Comparison of ENCODE assay signal across 2 cellular contexts in genomic region chr20:3808544-3808943, GRCh38.
TF ChIP-seq lines count a peak whose summit lies in the region.

No MANE protein-coding gene starts in this region.

TF ChIP-seq in SK-N-SH, 30 proteins besides CTCF, POLR2A, EP300 and RAD21:
- TF ChIP-seq USF2 (IDR thresholded peaks at IDR 0.05; ENCODE audit: borderline replicate concordance, low read depth, low read length) = no peak
- TF ChIP-seq EZH2phosphoT487 (IDR thresholded peaks at IDR 0.05; ENCODE audit: borderline replicate concordance, low read depth) = no peak
- TF ChIP-seq ELF1 (IDR thresholded peaks at IDR 0.05) = no peak
- no peak for TF ChIP-seq RXRA (IDR thresholded peaks at IDR 0.05; ENCODE audit: borderline replicate concordance, low read depth)
- no peak for TF ChIP-seq ZBTB33 (IDR thresholded peaks at IDR 0.05; ENCODE audit: borderline replicate concordance, low read depth)
- no peak for TF ChIP-seq MAX (IDR thresholded peaks at IDR 0.05; ENCODE audit: low read depth)
- no peak for TF ChIP-seq PBX3 (IDR thresholded peaks at IDR 0.05)
- no peak for TF ChIP-seq TCF12 (IDR thresholded peaks at IDR 0.05)
- no peak for TF ChIP-seq SMC3 (IDR thresholded peaks at IDR 0.05; ENCODE audit: low read depth, low read length)
- no peak for TF ChIP-seq REST (IDR thresholded peaks at IDR 0.05; ENCODE audit: low read depth, low read length)
- TF ChIP-seq IRF3 (IDR thresholded peaks at IDR 0.05; ENCODE audit: low read depth, low read length) = no peak
- TF ChIP-seq TAF1 (IDR thresholded peaks at IDR 0.05; ENCODE audit: borderline replicate concordance, low read depth, low read length) = no peak
- no peak for TF ChIP-seq TEAD4 (IDR thresholded peaks at IDR 0.05; ENCODE audit: borderline replicate concordance, insufficient read depth)
- TF ChIP-seq MEF2A (IDR thresholded peaks at IDR 0.05; ENCODE audit: borderline replicate concordance, low read depth) = no peak
- TF ChIP-seq YY1 (IDR thresholded peaks at IDR 0.05; ENCODE audit: low read depth) = no peak
- TF ChIP-seq RFX5 (IDR thresholded peaks at IDR 0.05; ENCODE audit: low read length) = no peak

TF ChIP-seq in SK-N-SH treated with all-trans-retinoic acid at 6 μM for 48 hours, 23 proteins besides CTCF, POLR2A, EP300 and RAD21 (continued from another document):
- TF ChIP-seq POU6F1 (CRISPR knock-in tag; IDR thresholded peaks at IDR 0.05; ENCODE audit: borderline replicate concordance, low read depth) (no peak), ESRRG (CRISPR knock-in tag; IDR thresholded peaks at IDR 0.05) (no peak), CSDC2 (CRISPR knock-in tag; IDR thresholded peaks at IDR 0.05) (no peak), ZFP30 (CRISPR knock-in tag; IDR thresholded peaks at IDR 0.05) (no peak), TOX (CRISPR knock-in tag; IDR thresholded peaks at IDR 0.05; ENCODE audit: borderline replicate concordance) (no peak), CSRNP3 (CRISPR knock-in tag; IDR thresholded peaks at IDR 0.05) (no peak), TCF4 (CRISPR knock-in tag; IDR thresholded peaks at IDR 0.05; ENCODE audit: borderline replicate concordance) (no peak), PPARA (CRISPR knock-in tag; IDR thresholded peaks at IDR 0.05; ENCODE audit: borderline replicate concordance) (no peak), TSHZ2 (CRISPR knock-in tag; IDR thresholded peaks at IDR 0.05) (no peak), ZC3H10 (CRISPR knock-in tag; IDR thresholded peaks at IDR 0.05) (no peak), ZNF70 (CRISPR knock-in tag; IDR thresholded peaks at IDR 0.05) (no peak), GLIS3 (CRISPR knock-in tag; IDR thresholded peaks at IDR 0.05) (no peak), ISL1 (CRISPR knock-in tag; IDR thresholded peaks at IDR 0.05) (no peak), BACH2 (CRISPR knock-in tag; IDR thresholded peaks at IDR 0.05; ENCODE audit: borderline replicate concordance) (no peak), RARB (CRISPR knock-in tag; IDR thresholded peaks at IDR 0.05) (no peak), ZFP3 (CRISPR knock-in tag; IDR thresholded peaks at IDR 0.05) (no peak), OSR1 (CRISPR knock-in tag; IDR thresholded peaks at IDR 0.05) (no peak), CREB5 (CRISPR knock-in tag; IDR thresholded peaks at IDR 0.05; ENCODE audit: low read depth) (no peak), ZNF565 (CRISPR knock-in tag; conservative IDR thresholded peaks at IDR 0.05; ENCODE audit: low read depth) (no peak)
